Comparison of ENCODE assay signal across 1 cellular context in genomic region chr1:16018308-16018707, GRCh38.
TF ChIP-seq lines count a peak whose summit lies in the region.

No MANE protein-coding gene starts in this region.

TF ChIP-seq in H1, 55 proteins besides CTCF, POLR2A, EP300 and RAD21:
- TF ChIP-seq SP1 (IDR thresholded peaks at IDR 0.05; ENCODE audit: low read depth, low read length) (no peak), SIN3A (conservative IDR thresholded peaks at IDR 0.05 in 1 of 2, IDR thresholded peaks at IDR 0.05 in 1 of 2; ENCODE audit: low read depth in 1 of 2, low read length in 2 of 2) (no peak), PHF8 (conservative IDR thresholded peaks at IDR 0.05; ENCODE audit: low read depth, low read length) (no peak), SP2 (IDR thresholded peaks at IDR 0.05; ENCODE audit: low read length) (no peak), SIX5 (IDR thresholded peaks at IDR 0.05; ENCODE audit: low read depth, low read length) (no peak), TAF7 (optimal IDR thresholded peaks at IDR 0.05; ENCODE audit: borderline replicate concordance, low read depth, low read length) (no peak), RXRA (IDR thresholded peaks at IDR 0.05; ENCODE audit: insufficient read depth, low read depth, low read length) (no peak), E2F6 (IDR thresholded peaks at IDR 0.05) (no peak)
TF ChIP-seq in H1: peak in this region for 0.
